Comparison of ENCODE assay signal across 30 cellular contexts in genomic region chr11:119351232-119351631, GRCh38. TPM values are rescaled to one million over a fixed set of nuclear protein-coding genes. Genes with fewer than 3 reads are reported as not detected.
"Had no signal": no experiment of that assay in that cellular context is flagged by ENCODE, and none has a peak within 500 bp of the region (broad histone marks: within the 10 kb centered on the region; RNA-seq: fewer than 3 reads in every experiment).

No MANE protein-coding gene starts in this region.

- H2AFZ ChIP-seq: parathyroid adenoma had no signal

- H3K36me3 Mint-ChIP-seq: naive thymus-derived CD8-positive, alpha-beta T cell had no signal

- H3K9ac ChIP-seq: parathyroid adenoma had no signal

- H3K79me2 ChIP-seq: parathyroid adenoma had no signal

- H3K27ac ChIP-seq: coronary artery, esophagus squamous epithelium, heart right ventricle, left lung, parathyroid adenoma, thoracic aorta, tibial nerve, upper lobe of left lung had no signal

- H3K27me3 ChIP-seq: tibial nerve, upper lobe of left lung had no signal

- ATAC-seq: heart right ventricle, left cardiac atrium, left lung, sciatic nerve had no signal

- H3K4me2 ChIP-seq: smooth muscle cell had no signal

- H3K36me3 ChIP-seq: esophagus squamous epithelium, left lung, thoracic aorta, tibial nerve, upper lobe of left lung had no signal

- H3K4me3 Mint-ChIP-seq: neural crest cell; stimulated activated naive CD8-positive, alpha-beta T cell treated with anti-CD3 and anti-CD28 coated beads, Interleukin-15, Interleukin-2, amounts not matched to agents 100 ng/mL and 50 ng/mL, for 24 hours had no signal

- H3K9me3 ChIP-seq: esophagus squamous epithelium, heart right ventricle, left lung, thoracic aorta, tibial nerve, upper lobe of left lung had no signal

- H3K4me1 ChIP-seq: parathyroid adenoma had no signal

- DNase-seq: dermis blood vessel endothelial cell; effector memory CD4-positive, alpha-beta T cell; erythroblast; esophagus squamous epithelium; foreskin melanocyte; glutamatergic neuron; heart right ventricle; hippocampal formation; left cardiac atrium; left lung; mammary epithelial cell; mesendoderm; naive thymus-derived CD8-positive, alpha-beta T cell; stimulated activated CD4-positive, alpha-beta T cell treated with anti-CD3 and anti-CD28 coated beads, Interleukin-12 subunit alpha, Interleukin-12 subunit beta, amount 100 ng/mL, for 4 hours; stimulated activated CD4-positive, alpha-beta T cell treated with anti-CD3 and anti-CD28 coated beads, Interleukin-1b, Interleukin-23, amount 100 ng/mL, for 48 hours; stimulated activated CD4-positive, alpha-beta T cell treated with anti-CD3 and anti-CD28 coated beads, Interleukin-4, amount 100 ng/mL, for 1 hour; stimulated activated CD8-positive, alpha-beta memory T cell treated with anti-CD3 and anti-CD28 coated beads, Interleukin-4, amount 100 ng/mL, for 48 hours; upper lobe of left lung had no signal

- H3K27ac Mint-ChIP-seq: progenitor cell of endocrine pancreas; stimulated activated naive CD8-positive, alpha-beta T cell treated with anti-CD3 and anti-CD28 coated beads, Interleukin-15, Interleukin-2, amounts not matched to agents 100 ng/mL and 50 ng/mL, for 24 hours had no signal

- H3K9me3 Mint-ChIP-seq: naive thymus-derived CD8-positive, alpha-beta T cell; neural crest cell; stimulated activated naive CD8-positive, alpha-beta T cell treated with anti-CD3 and anti-CD28 coated beads, Interleukin-15, Interleukin-2, amounts not matched to agents 100 ng/mL and 50 ng/mL, for 24 hours had no signal

- H3K4me3 ChIP-seq: coronary artery, esophagus squamous epithelium, heart right ventricle, left lung, smooth muscle cell, thoracic aorta, tibial nerve, upper lobe of left lung had no signal

RNA-seq across cellular contexts. Expression of gene MFRP, which starts 4.7 kb away (rescaled TPM):
- total RNA-seq: dermis blood vessel endothelial cell; esophagus squamous epithelium; heart right ventricle; kidney epithelial cell; left cardiac atrium; left lung; lower leg skin; mammary epithelial cell; naive thymus-derived CD8-positive, alpha-beta T cell; neural crest cell; osteoblast; progenitor cell of endocrine pancreas; sciatic nerve; smooth muscle cell; upper lobe of left lung had no signal

RNA-seq across cellular contexts. Expression of gene C1QTNF5, which starts 10.5 kb away (rescaled TPM):
- total RNA-seq: naive thymus-derived CD8-positive, alpha-beta T cell had no signal
